In genomic region chr18:54551590-54551989, GRCh38 we compare ENCODE assay signal across 21 cellular contexts. TPM values are rescaled to one million over a fixed set of nuclear protein-coding genes. Genes with fewer than 3 reads are reported as not detected.
DNase-seq lines count a peak whose midpoint lies in the region; ATAC-seq, FAIRE-seq and TF ChIP-seq lines count a peak whose summit lies in the region.
"Had no signal": no experiment of that assay in that cellular context is flagged by ENCODE, and none has a peak within 500 bp of the region (broad histone marks: within the 10 kb centered on the region; RNA-seq: fewer than 3 reads in every experiment).

No MANE protein-coding gene starts in this region.

- TF ChIP-seq EP300 in A549 (IDR thresholded peaks at IDR 0.05), result no peak

- no peak for FAIRE-seq in A549 (lab: Jason Lieb, UNC)
- FAIRE-seq: GM12878 had no signal

- no peak overlapping the region for H3K27ac ChIP-seq in A549
- H3K27ac ChIP-seq: BLaER1 treated with 17β-estradiol and CSF1 and Interleukin-3, amounts not matched to agents 10 nM and 100 nM had no signal

- no peak overlapping the region for H3K4me2 ChIP-seq in A549
- H3K4me2 ChIP-seq: BLaER1 treated with 17β-estradiol and CSF1 and Interleukin-3, amounts not matched to agents 10 nM and 100 nM; SK-N-SH had no signal

- H3K4me3 ChIP-seq in A549 (no peak overlapping the region), fibroblast of mammary gland (ENCODE audit: control insufficient read depth, low read depth, low read length) (no peak overlapping the region)
- H3K4me3 ChIP-seq: BLaER1 treated with 17β-estradiol and CSF1 and Interleukin-3, amounts not matched to agents 10 nM and 100 nM; GM12878 had no signal

- in situ Hi-C loops in ACHN (cut with HindIII; ENCODE audit: low pct_ligation_motif_present, low pct_unique_long_range_greater_than_20kb, low sequenced_read_pairs), result no loop called here

- no peaks in the 10 kb centered on the region for H3K9me3 ChIP-seq in A549

- H3K27ac Mint-ChIP-seq in HFFc6, result no peak overlapping the region
- H3K27ac Mint-ChIP-seq: CD8-positive, alpha-beta memory T cell; T-cell; T-helper 2 cell treated with Interferon-gamma antibody and Interleukin-4, amounts not matched to agents 5 μg/mL and 100 μg/mL, for 36 hours had no signal

- no peak for DNase-seq in A549 (ENCODE audit: low read depth in 1 of 2, low spot score in 1 of 2)
- peak; percentile 4 for DNase-seq in ACHN
- DNase-seq in M059J (ENCODE audit: low read depth), result peak; percentile 2
- DNase-seq in fibroblast of mammary gland (ENCODE audit: low read depth), result peak; percentile 4
- DNase-seq in HCEC 1CT, result no peak
- no peak for DNase-seq in HFFc6
- DNase-seq: Calu3; CD8-positive, alpha-beta memory T cell; DMS79 treated with DMSO at 0.1 percent for 48 hours; H7; Karpas-422; NCI-H1694; NCI-H2171 treated with DMSO at 0.1 percent for 48 hours; NCI-H524 treated with DMSO at 0.1 percent for 48 hours; SIG-M5; SK-N-SH; T-cell had no signal

- peaks cover 7% of the 10 kb centered on the region for H3K9me3 Mint-ChIP-seq in HFFc6
- H3K9me3 Mint-ChIP-seq: T-cell had no signal

- no peak for TF ChIP-seq RAD21 in A549 (conservative IDR thresholded peaks at IDR 0.05 in 1 of 2, IDR thresholded peaks at IDR 0.05 in 1 of 2)

- no peak for TF ChIP-seq POLR2A in A549 (IDR thresholded peaks at IDR 0.05; ENCODE audit: low read length)

- CTCF ChIA-PET in A549 (lab: Yijun Ruan, JAX), result no interaction called here

- TF ChIP-seq CTCF in A549 (IDR thresholded peaks at IDR 0.05) (no peak), fibroblast of mammary gland (conservative IDR thresholded peaks at IDR 0.05; ENCODE audit: control insufficient read depth, insufficient read depth, low read depth, low read length) (no peak), HFFc6 (IDR thresholded peaks at IDR 0.05) (no peak)

- 61% methylated on average over 1 of the region's 1 CpG for WGBS in A549 (ENCODE audit: missing lambda C conversion rate)

- H3K4me3 Mint-ChIP-seq in HFFc6, result no peak overlapping the region
- H3K4me3 Mint-ChIP-seq: CD8-positive, alpha-beta memory T cell; T-cell; T-helper 2 cell treated with Interferon-gamma antibody and Interleukin-4, amounts not matched to agents 5 μg/mL and 100 μg/mL, for 36 hours had no signal

- H3K27me3 Mint-ChIP-seq in HFFc6 (ENCODE audit: insufficient read depth), result peaks cover 2% of the 10 kb centered on the region

- no peaks in the 10 kb centered on the region for H3K4me1 Mint-ChIP-seq in HFFc6 (ENCODE audit: low read depth)
- H3K4me1 Mint-ChIP-seq: CD8-positive, alpha-beta memory T cell; T-cell had no signal

- no peak for ATAC-seq in A549
- no peak for ATAC-seq in HG02571 (IDR thresholded peaks at IDR 0.05; ENCODE audit: unreplicated experiment)
- ATAC-seq: GM12878, T-cell had no signal

- POLR2A ChIA-PET in A549 (lab: Yijun Ruan, JAX), result no interaction called here

- H3K4me1 ChIP-seq in A549, result no peaks in the 10 kb centered on the region

- no peaks in the 10 kb centered on the region for H3K36me3 Mint-ChIP-seq in HFFc6 (ENCODE audit: low read depth)
- H3K36me3 Mint-ChIP-seq: CD8-positive, alpha-beta memory T cell; T-cell had no signal

TF ChIP-seq in A549, 52 proteins besides CTCF, POLR2A, EP300 and RAD21:
- TF ChIP-seq MAZ (IDR thresholded peaks at IDR 0.05; ENCODE audit: borderline replicate concordance, low read depth, low read length) (no peak), NR3C1 (IDR thresholded peaks at IDR 0.05) (no peak), BHLHE40 (IDR thresholded peaks at IDR 0.05; ENCODE audit: low read depth, low read length) (no peak), ZFP36 (IDR thresholded peaks at IDR 0.05; ENCODE audit: borderline replicate concordance, partially characterized antibody) (peak; percentile 70), NFE2L2 (conservative IDR thresholded peaks at IDR 0.05; ENCODE audit: low read length) (no peak)

RNA-seq across cellular contexts. Expression of gene DYNAP, which starts 39.5 kb away (rescaled TPM):
- not detected in 2 replicates for polyA plus RNA-seq in A549 (2011; rRNA removed)
- not detected in 2 replicates for polyA plus RNA-seq in A549 (2012; cell fraction: cytosol; rRNA removed)
- polyA plus RNA-seq in A549 (2012; cell fraction: nucleus; rRNA removed), result not detected in 2 replicates
- not detected in 3 replicates for polyA plus RNA-seq in A549 (2017; fragmentation: RNase III; extraction: RNeasy Plus Mini Kit Qiagen cat#74134 plus additional on column Dnase treatment)
- not detected in 2 replicates for polyA minus RNA-seq in A549 (2011; rRNA and poly(A)+ RNA removed)
- total RNA-seq in M059J (2014; rRNA removed; shearing (Covaris generic)), result not detected in 2 replicates
- not detected for total RNA-seq in HFFc6 (2021; fragmentation: NEBNext Ultra II Directional; extraction: Animal tissue kit (Norgen Biotek cat#: 25700))
- total RNA-seq: Calu3; CD8-positive, alpha-beta memory T cell; GM12878; H7; T-cell had no signal
- polyA plus RNA-seq: CD8-positive, alpha-beta memory T cell; GM12878; SK-N-SH had no signal

Comparison
In these comparisons a context has a peak if more than half of its experiments do, and no peak if none do; other contexts are left out.
1. DNase-seq: peak in ACHN (single experiment), M059J (single experiment) and fibroblast of mammary gland (single experiment); none in A549 (0 of 2), HCEC 1CT (single experiment) and HFFc6 (single experiment).